In the genomic region with DNA sequence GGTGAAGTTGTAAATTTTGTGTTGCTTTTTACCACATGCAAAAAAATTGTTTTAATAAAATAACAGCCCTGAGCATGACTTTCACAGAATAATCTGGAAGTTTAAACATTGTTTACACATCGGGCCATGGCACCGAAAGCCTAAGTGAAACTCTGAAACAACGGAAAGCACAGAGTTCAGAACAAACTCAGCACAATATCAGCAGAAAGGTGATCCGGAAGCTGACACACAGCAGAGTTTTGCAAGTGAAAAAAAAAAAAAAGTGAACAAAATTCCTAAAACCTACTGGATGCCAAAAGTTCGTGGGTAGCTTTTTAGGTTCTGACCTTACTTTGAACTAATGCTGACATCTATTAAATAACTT, we compare ENCODE assay signal across 11 cellular contexts. TPM values are rescaled to one million over a fixed set of nuclear protein-coding genes. Genes with fewer than 3 reads are reported as not detected.
A peak's percentile ranks its signal among the peaks of the same experiment; 100 is the strongest.
DNase-seq lines count a peak whose midpoint lies in the region; ATAC-seq and TF ChIP-seq lines count a peak whose summit lies in the region.
"Had no signal": no experiment of that assay in that cellular context is flagged by ENCODE, and none has a peak within 500 bp of the region (broad histone marks: within the 10 kb centered on the region; RNA-seq: fewer than 3 reads in every experiment).

No MANE protein-coding gene starts in this region.

- H3K4me1 Mint-ChIP-seq in T-helper 17 cell, result peaks cover 48% of the 10 kb centered on the region

- peaks cover 2% of the 10 kb centered on the region for H3K79me2 ChIP-seq in trophoblast cell (ENCODE audit: control insufficient read depth, insufficient read depth, low read length, poor library complexity)
- H3K79me2 ChIP-seq: hepatocyte had no signal

- H3K4ac ChIP-seq in trophoblast cell (ENCODE audit: low read depth, low read length), result no peak overlapping the region

- no peak overlapping the region for H2AFZ ChIP-seq in trophoblast cell (ENCODE audit: insufficient read depth, low read length, poor library complexity)
- H2AFZ ChIP-seq: hepatocyte had no signal

- H2BK120ac ChIP-seq in trophoblast cell (ENCODE audit: insufficient read depth, low read length, poor library complexity), result no peak overlapping the region

- peaks cover 2% of the 10 kb centered on the region for H3K36me3 Mint-ChIP-seq in T-helper 17 cell (ENCODE audit: low read depth)

- intact Hi-C loops in right lobe of liver (cut with DNase I) (no loop called here), psoas muscle (cut with DNase I) (no loop called here)

- no peak overlapping the region for H2BK5ac ChIP-seq in trophoblast cell (ENCODE audit: low read depth, low read length, poor library complexity)

- H3K9me3 ChIP-seq in T-helper 17 cell (ENCODE audit: control insufficient read depth, low read length, poor library complexity, severe bottlenecking), result no peaks in the 10 kb centered on the region
- no peaks in the 10 kb centered on the region for H3K9me3 ChIP-seq in right lobe of liver
- H3K9me3 ChIP-seq in psoas muscle, result no peaks in the 10 kb centered on the region
- H3K9me3 ChIP-seq in trophoblast cell (ENCODE audit: insufficient read depth, low read depth, low read length), result no peaks in the 10 kb centered on the region

- DNase-seq in GM10266 (ENCODE audit: extremely low spot score), result peak; percentile 25
- DNase-seq in T-helper 17 cell, result no peak
- DNase-seq in right lobe of liver, result peak in 1 of 3 donors; percentile 62
- no peak for DNase-seq in psoas muscle
- DNase-seq in trophoblast cell, result no peak
- DNase-seq in NCI-H2196 treated with DMSO at 0.1 percent for 48 hours (lab: John Stamatoyannopoulos, UW; ENCODE audit: unreplicated experiment), result no peak
- DNase-seq: DMS79 treated with DMSO at 0.1 percent for 48 hours, NCI-H1694 had no signal

- H3K9ac ChIP-seq in trophoblast cell (ENCODE audit: low read length), result no peak overlapping the region

- H3K4me3 ChIP-seq in right lobe of liver (peak overlapping the region in 2 of 3 donors; percentile 3 to 14), psoas muscle (no peak overlapping the region), trophoblast cell (ENCODE audit: low read depth, low read length) (no peak overlapping the region)
- H3K4me3 ChIP-seq: hepatocyte had no signal

- no peaks in the 10 kb centered on the region for H3K36me3 ChIP-seq in right lobe of liver
- H3K36me3 ChIP-seq in psoas muscle (ENCODE audit: insufficient read depth in 1 of 2, low read depth in 1 of 2), result no peaks in the 10 kb centered on the region
- H3K36me3 ChIP-seq in trophoblast cell (ENCODE audit: control insufficient read depth in 1 of 2, insufficient read depth in 2 of 2, low read length in 2 of 2), result peaks cover 6 to 8% of the 10 kb centered on the region in 2 experiments

- no peak overlapping the region for H3K14ac ChIP-seq in trophoblast cell (ENCODE audit: low read length)

- H2BK12ac ChIP-seq in trophoblast cell (ENCODE audit: low read length), result no peak overlapping the region

- peak overlapping the region; percentile 60 to 94 (median 89) for H3K27ac ChIP-seq in right lobe of liver
- H3K27ac ChIP-seq in psoas muscle, result no peak overlapping the region
- H3K27ac ChIP-seq in trophoblast cell (ENCODE audit: low read depth, low read length), result no peak overlapping the region
- H3K27ac ChIP-seq: hepatocyte had no signal

- H3K4me1 ChIP-seq in right lobe of liver (peaks cover 0 to 81% (median 28%) of the 10 kb centered on the region in 4 donors), psoas muscle (peaks cover 3% of the 10 kb centered on the region), trophoblast cell (ENCODE audit: control insufficient read depth in 1 of 2, insufficient read depth in 2 of 2, low read length in 2 of 2) (peaks cover 2 to 6% of the 10 kb centered on the region in 2 experiments)

- no peak overlapping the region for H3K23ac ChIP-seq in trophoblast cell (ENCODE audit: low read length)

- H3K27me3 ChIP-seq in right lobe of liver (no peaks in the 10 kb centered on the region), psoas muscle (ENCODE audit: insufficient read depth in 3 of 3, low read length in 2 of 3) (no peaks in the 10 kb centered on the region), trophoblast cell (ENCODE audit: insufficient read depth, low read length) (no peaks in the 10 kb centered on the region)
- H3K27me3 ChIP-seq: hepatocyte had no signal

- peak overlapping the region; percentile 95 for H3K27ac Mint-ChIP-seq in T-helper 17 cell

- H3K18ac ChIP-seq in trophoblast cell (ENCODE audit: low read length), result no peak overlapping the region

- no peaks in the 10 kb centered on the region for H3K79me1 ChIP-seq in trophoblast cell (ENCODE audit: low read length)

- no peak overlapping the region for H4K12ac ChIP-seq in trophoblast cell (ENCODE audit: low read depth, low read length)

- TF ChIP-seq CTCF in GM10266 (IDR thresholded peaks at IDR 0.05; ENCODE audit: control insufficient read depth, insufficient read depth, low read depth, missing control alignments), result no peak
- TF ChIP-seq CTCF in right lobe of liver (IDR thresholded peaks at IDR 0.05), result no peak
- no peak for TF ChIP-seq CTCF in psoas muscle (IDR thresholded peaks at IDR 0.05)

- H3K4me3 Mint-ChIP-seq in T-helper 17 cell, result peak overlapping the region; percentile 92

- no peak for TF ChIP-seq POLR2A in right lobe of liver (IDR thresholded peaks at IDR 0.05)

- no peak overlapping the region for H2AK5ac ChIP-seq in trophoblast cell (ENCODE audit: low read length)

- 3% methylated on average over 5 of the region's 5 CpGs for WGBS in right lobe of liver (ENCODE audit: insufficient coverage, low coverage, low lambda C conversion rate, missing lambda C conversion rate)
- 65 to 71% (median 66%) methylated on average over 5 of the region's 5 CpGs for WGBS in psoas muscle, 3 donors
- no CpG with 5 or more reads among the region's 5 CpGs for WGBS in trophoblast cell (ENCODE audit: extremely low coverage, insufficient coverage, insufficient read length)

- H3K27me3 Mint-ChIP-seq in T-helper 17 cell, result no peaks in the 10 kb centered on the region

- H4K91ac ChIP-seq in trophoblast cell (ENCODE audit: low read depth, low read length), result no peak overlapping the region

- peak; percentile 46 for ATAC-seq in GM21576 (IDR thresholded peaks at IDR 0.05; ENCODE audit: unreplicated experiment)
- peak; percentile 66 for ATAC-seq in T-helper 17 cell
- peak; percentile 65 to 87 (median 82) for ATAC-seq in right lobe of liver
- no peak for ATAC-seq in GM18907 (IDR thresholded peaks at IDR 0.05; ENCODE audit: unreplicated experiment)
- ATAC-seq in psoas muscle, result no peak

- H3K4me2 ChIP-seq in trophoblast cell (ENCODE audit: low read length), result no peak overlapping the region
- H3K4me2 ChIP-seq: hepatocyte had no signal

- H4K8ac ChIP-seq in trophoblast cell (ENCODE audit: low read depth, low read length), result no peak overlapping the region

RNA-seq across cellular contexts. Expression of gene ELMO1, which starts 39.8 kb away (rescaled TPM):
- 100 to 1,000 TPM; 160 to 169 TPM for total RNA-seq in T-helper 17 cell
- total RNA-seq in right lobe of liver, result 10 to 100 TPM; 18.4 to 55.4 (median 25.1) TPM
- total RNA-seq in psoas muscle, result 1 to 10 TPM; 6.9 to 8.1 (median 7.3) TPM
- 1 to 10 TPM; 2.8 to 5.6 (median 3.2) TPM for polyA plus RNA-seq in psoas muscle
- 64.9 and 67.0 TPM in 2 replicates for polyA plus RNA-seq in trophoblast cell (2013)

Comparison
In these comparisons a context has a peak if more than half of its experiments do, and no peak if none do; other contexts are left out.
1. ATAC-seq: peak in GM21576 (single experiment), T-helper 17 cell (single experiment) and right lobe of liver (4 of 4); none in GM18907 (single experiment) and psoas muscle (0 of 4).
2. H3K27ac ChIP-seq: peak in right lobe of liver (3 of 3); none in psoas muscle (single experiment) and trophoblast cell (single experiment).
3. H3K4me3 ChIP-seq: peak in right lobe of liver (2 of 3); none in psoas muscle (single experiment) and trophoblast cell (single experiment).